8 cellular contexts compared by ENCODE assay signal in genomic region chr6:73388800-73389512, GRCh38.
A peak's percentile ranks its signal among the peaks of the same experiment; 100 is the strongest.
DNase-seq lines count a peak whose midpoint lies in the region; ATAC-seq and TF ChIP-seq lines count a peak whose summit lies in the region.

No MANE protein-coding gene starts in this region.

- peak; percentile 85 for ATAC-seq in HG03045 (IDR thresholded peaks at IDR 0.05; ENCODE audit: unreplicated experiment)

- peak; percentile 30 for TF ChIP-seq POLR2A in GM18526 (IDR thresholded peaks at IDR 0.05; ENCODE audit: extremely low read depth, insufficient read length)
- TF ChIP-seq POLR2A in erythroblast (IDR thresholded peaks at IDR 0.05; ENCODE audit: low read length), result peak; percentile 43

- no peaks in the 10 kb centered on the region for H3K9me3 ChIP-seq in muscle layer of duodenum (ENCODE audit: control insufficient read depth in 1 of 2, low read length in 2 of 2)

- peak overlapping the region; percentile 66 to 76 for H3K4me3 ChIP-seq in muscle layer of duodenum (ENCODE audit: low read depth in 1 of 2, low read length in 2 of 2)

- no peak overlapping the region for H3K27ac ChIP-seq in muscle layer of duodenum (ENCODE audit: low read length)

- DNase-seq in AML-193 (lab: John Stamatoyannopoulos, UW), result peak; percentile 89 to 91
- peak; percentile 71 for DNase-seq in NCI-H748 (lab: John Stamatoyannopoulos, UW; ENCODE audit: unreplicated experiment)
- peak; percentile 17 for DNase-seq in activated CD8-positive, alpha-beta memory T cell treated with anti-CD3 and anti-CD28 coated beads, Interleukin-2, amount 50 U/mL, for 24 hours (ENCODE audit: extremely low read depth)
- DNase-seq in erythroblast (lab: John Stamatoyannopoulos, UW), result peak; percentile 57 to 59
- peak; percentile 45 to 52 for DNase-seq in stimulated activated CD8-positive, alpha-beta memory T cell treated with anti-CD3 and anti-CD28 coated beads, Interleukin-7, amount 100 ng/mL, for 4 hours (ENCODE audit: low read depth in 2 of 2)

- no peaks in the 10 kb centered on the region for H3K27me3 ChIP-seq in muscle layer of duodenum (ENCODE audit: low read depth, low read length)

- H3K4me1 ChIP-seq in muscle layer of duodenum (ENCODE audit: control insufficient read depth in 1 of 2, insufficient read depth in 2 of 2, low read length in 2 of 2), result no peaks in the 10 kb centered on the region

- H3K36me3 ChIP-seq in muscle layer of duodenum (ENCODE audit: control insufficient read depth in 1 of 2, insufficient read depth in 2 of 2, low read length in 2 of 2), result no peaks in the 10 kb centered on the region

Comparison
In these comparisons a context has a peak if more than half of its experiments do, and no peak if none do; other contexts are left out.
1. DNase-seq: peak in every context shown above with its lines; median percentile 90 in AML-193; 71 in NCI-H748; 58 in erythroblast; 48 in stimulated activated CD8-positive, alpha-beta memory T cell treated with anti-CD3 and anti-CD28 coated beads, Interleukin-7, amount 100 ng/mL, for 4 hours; 17 in activated CD8-positive, alpha-beta memory T cell treated with anti-CD3 and anti-CD28 coated beads, Interleukin-2, amount 50 U/mL, for 24 hours.